In the genomic region with DNA sequence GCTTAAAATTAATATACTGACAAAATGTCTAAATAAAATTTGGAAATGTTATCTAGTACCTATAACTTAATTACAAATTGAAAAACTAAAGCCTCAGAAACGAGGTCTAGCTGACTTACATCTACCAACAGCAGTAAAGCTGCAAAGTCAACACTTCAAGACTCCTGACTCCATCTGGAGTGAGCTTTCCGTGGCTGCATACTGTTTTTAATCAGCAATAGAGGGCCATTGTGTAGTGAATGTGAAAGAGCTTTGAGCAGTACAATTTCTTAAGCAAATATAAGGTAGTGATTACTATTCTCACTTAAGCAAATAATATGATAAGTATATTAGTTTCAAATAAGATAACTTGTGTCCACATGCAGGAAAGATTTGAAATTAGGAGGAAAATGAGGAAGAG, we compare ENCODE assay signal across 20 cellular contexts. TPM values are rescaled to one million over a fixed set of nuclear protein-coding genes. Genes with fewer than 3 reads are reported as not detected.
DNase-seq lines count a peak whose midpoint lies in the region; ATAC-seq, FAIRE-seq and TF ChIP-seq lines count a peak whose summit lies in the region.
"Had no signal": no experiment of that assay in that cellular context is flagged by ENCODE, and none has a peak within 500 bp of the region (broad histone marks: within the 10 kb centered on the region; RNA-seq: fewer than 3 reads in every experiment).

No MANE protein-coding gene starts in this region.

- no peaks in the 10 kb centered on the region for H3K79me2 ChIP-seq in keratinocyte (ENCODE audit: control insufficient read depth, insufficient read depth, low read length)

- H3K4me3 ChIP-seq in keratinocyte (ENCODE audit: control insufficient read depth in 2 of 3, extremely low read depth in 1 of 3, insufficient read depth in 2 of 3, low read depth in 1 of 3, low read length in 3 of 3) = no peak overlapping the region
- H3K4me3 ChIP-seq: A549, GM12878 had no signal

- no peak for TF ChIP-seq CTCF in keratinocyte (optimal IDR thresholded peaks at IDR 0.05 in 1 of 3, IDR thresholded peaks at IDR 0.05 in 1 of 3, conservative IDR thresholded peaks at IDR 0.05 in 1 of 3; ENCODE audit: extremely low read depth in 1 of 3, insufficient read depth in 2 of 3, low read length in 3 of 3)

- H3K27me3 ChIP-seq in keratinocyte (ENCODE audit: control insufficient read depth, extremely low read depth, insufficient read depth, low read length) = no peaks in the 10 kb centered on the region

- H3K4me2 ChIP-seq in keratinocyte (ENCODE audit: control insufficient read depth, extremely low read depth, insufficient read depth, low read depth, low read length) = peak overlapping the region; percentile 1
- H3K4me2 ChIP-seq: A549, SK-N-SH had no signal

- H3K27ac ChIP-seq in keratinocyte (ENCODE audit: control insufficient read depth, insufficient read depth, low read length) = no peak overlapping the region
- H3K27ac ChIP-seq: A549, C4-2B, RWPE1 had no signal

- no peak overlapping the region for H3K9ac ChIP-seq in keratinocyte (ENCODE audit: control insufficient read depth, extremely low read depth, insufficient read depth, low read length)
- H3K9ac ChIP-seq: SK-N-SH had no signal

- peak; percentile 43 for DNase-seq in NCI-H748 (lab: John Stamatoyannopoulos, UW; ENCODE audit: unreplicated experiment)
- DNase-seq in NCI-H748 treated with DMSO at 0.1 percent for 48 hours (lab: John Stamatoyannopoulos, UW) = no peak
- DNase-seq in NCI-H1436 (lab: John Stamatoyannopoulos, UW) = peak; percentile 33
- peak; percentile 45 for DNase-seq in NCI-H69 (lab: John Stamatoyannopoulos, UW)
- DNase-seq in keratinocyte (ENCODE audit: low read depth, low spot score) = no peak
- no peak for DNase-seq in anterior cingulate cortex (lab: John Stamatoyannopoulos, UW)
- no peak for DNase-seq in Right ventricle myocardium inferior (ENCODE audit: missing footprints)
- DNase-seq in activated CD4-positive, alpha-beta T cell treated with anti-CD3 and anti-CD28 coated beads for 48 hours = no peak
- DNase-seq: H9, IMR-90, NCI-H1694, NCI-H2171 treated with DMSO at 0.1 percent for 48 hours, SK-N-SH, T-helper 17 cell had no signal

- H4K20me1 ChIP-seq in keratinocyte (ENCODE audit: control insufficient read depth, extremely low read depth, insufficient read depth, low read length) = no peaks in the 10 kb centered on the region

- H3K9me1 ChIP-seq in keratinocyte (ENCODE audit: control insufficient read depth, extremely low read depth, insufficient read depth, low read length) = no peaks in the 10 kb centered on the region

- no peaks in the 10 kb centered on the region for H3K9me3 ChIP-seq in keratinocyte (ENCODE audit: control insufficient read depth, low read depth, low read length)
- H3K9me3 ChIP-seq: A549, SK-N-SH had no signal

- peaks cover 0 to 2% of the 10 kb centered on the region in 2 experiments for H3K36me3 ChIP-seq in keratinocyte (ENCODE audit: control insufficient read depth in 2 of 2, extremely low read depth in 1 of 2, insufficient read depth in 2 of 2, low read length in 2 of 2)

- intact Hi-C loops in Right ventricle myocardium inferior (cut with DNase I) = no loop called here

- peaks cover 18% of the 10 kb centered on the region for H3K4me1 ChIP-seq in keratinocyte (ENCODE audit: control insufficient read depth, extremely low read depth, insufficient read depth, low read length)
- H3K4me1 ChIP-seq: A549 had no signal

- peak; percentile 43 for FAIRE-seq in keratinocyte (lab: Jason Lieb, UNC)
- FAIRE-seq: A549, GM12878 had no signal

- dilution Hi-C loops in keratinocyte (cut with MboI; ENCODE audit: extremely low pct_ligation_motif_present, low sequenced_read_pairs) = no loop called here

- no peak for ATAC-seq in Right ventricle myocardium inferior
- ATAC-seq: A549, GM12878, T-helper 17 cell had no signal

- peak overlapping the region; percentile 65 for H2AFZ ChIP-seq in keratinocyte (ENCODE audit: control insufficient read depth, low read length)

RNA-seq across cellular contexts. Expression of a gene that starts 6.3 kb away (rescaled TPM):
- 25.8 to 67.7 TPM (median 35.5 TPM) in 3 replicates for polyA plus RNA-seq in keratinocyte
- polyA plus RNA-seq in keratinocyte (2011; ENCODE audit: low read depth) = 16.1 TPM
- polyA plus RNA-seq in keratinocyte (2011; cell fraction: cytosol; rRNA removed) = 94.6 and 190 TPM in 2 replicates
- 44.7 and 49.8 TPM in 2 replicates for polyA plus RNA-seq in keratinocyte (2011; cell fraction: nucleus; rRNA removed)
- 21.2 and 113 TPM in 2 replicates for polyA plus RNA-seq in keratinocyte (2012; ENCODE audit: low replicate concordance)
- polyA minus RNA-seq in keratinocyte = 2.4 to 12.5 TPM (median 5.9 TPM) in 3 replicates
- polyA minus RNA-seq in keratinocyte (2011; cell fraction: cytosol; rRNA and poly(A)+ RNA removed) = 10.6 TPM
- 4.9 and 8.7 TPM in 2 replicates for polyA minus RNA-seq in keratinocyte (2011; cell fraction: nucleus; rRNA and poly(A)+ RNA removed)
- total RNA-seq in Right ventricle myocardium inferior = not detected
- total RNA-seq: GM12878, H9, IMR-90, LHCN-M2, OCI-LY7, T-helper 17 cell had no signal
- polyA plus RNA-seq: GM12878, IMR-90, SK-N-SH had no signal

RNA-seq across cellular contexts. Expression of a gene that starts 29.2 kb away (rescaled TPM):
- polyA plus RNA-seq in keratinocyte = not detected in 3 replicates
- not detected for polyA plus RNA-seq in keratinocyte (2011; ENCODE audit: low read depth)
- polyA plus RNA-seq in keratinocyte (2011; cell fraction: cytosol; rRNA removed) = not detected in 2 replicates
- polyA plus RNA-seq in keratinocyte (2011; cell fraction: nucleus; rRNA removed) = not detected in 2 replicates
- polyA plus RNA-seq in keratinocyte (2012; ENCODE audit: low replicate concordance) = not detected in 2 replicates
- not detected in 3 replicates for polyA minus RNA-seq in keratinocyte
- polyA minus RNA-seq in keratinocyte (2011; cell fraction: cytosol; rRNA and poly(A)+ RNA removed) = not detected
- polyA minus RNA-seq in keratinocyte (2011; cell fraction: nucleus; rRNA and poly(A)+ RNA removed) = not detected in 2 replicates
- total RNA-seq in Right ventricle myocardium inferior = not detected
- total RNA-seq: GM12878, H9, IMR-90, LHCN-M2, OCI-LY7, T-helper 17 cell had no signal
- polyA plus RNA-seq: IMR-90, SK-N-SH had no signal

RNA-seq across cellular contexts. Expression of a gene that starts 40.8 kb away (rescaled TPM):
- polyA plus RNA-seq in keratinocyte = not detected in 3 replicates
- not detected for polyA plus RNA-seq in keratinocyte (2011; ENCODE audit: low read depth)
- not detected in 2 replicates for polyA plus RNA-seq in keratinocyte (2011; cell fraction: cytosol; rRNA removed)
- not detected in 2 replicates for polyA plus RNA-seq in keratinocyte (2011; cell fraction: nucleus; rRNA removed)
- polyA plus RNA-seq in keratinocyte (2012; ENCODE audit: low replicate concordance) = not detected in 2 replicates
- polyA minus RNA-seq in keratinocyte = not detected in 3 replicates
- not detected for polyA minus RNA-seq in keratinocyte (2011; cell fraction: cytosol; rRNA and poly(A)+ RNA removed)
- not detected in 2 replicates for polyA minus RNA-seq in keratinocyte (2011; cell fraction: nucleus; rRNA and poly(A)+ RNA removed)
- not detected for total RNA-seq in Right ventricle myocardium inferior
- total RNA-seq: GM12878, H9, IMR-90, LHCN-M2, OCI-LY7, T-helper 17 cell had no signal
- polyA plus RNA-seq: A549, GM12878, IMR-90, SK-N-SH had no signal

RNA-seq across cellular contexts. Expression of a gene that starts 59.4 kb away (rescaled TPM):
- polyA plus RNA-seq in keratinocyte = not detected in 3 replicates
- not detected for polyA plus RNA-seq in keratinocyte (2011; ENCODE audit: low read depth)
- not detected in 2 replicates for polyA plus RNA-seq in keratinocyte (2011; cell fraction: cytosol; rRNA removed)
- not detected in 2 replicates for polyA plus RNA-seq in keratinocyte (2011; cell fraction: nucleus; rRNA removed)
- polyA plus RNA-seq in keratinocyte (2012; ENCODE audit: low replicate concordance) = not detected in 2 replicates
- not detected in 3 replicates for polyA minus RNA-seq in keratinocyte
- not detected for polyA minus RNA-seq in keratinocyte (2011; cell fraction: cytosol; rRNA and poly(A)+ RNA removed)
- polyA minus RNA-seq in keratinocyte (2011; cell fraction: nucleus; rRNA and poly(A)+ RNA removed) = not detected in 2 replicates
- total RNA-seq in Right ventricle myocardium inferior = not detected
- total RNA-seq: GM12878, H9, IMR-90, LHCN-M2, OCI-LY7, T-helper 17 cell had no signal
- polyA plus RNA-seq: IMR-90, SK-N-SH had no signal

Comparison
In these comparisons a context has a peak if more than half of its experiments do, and no peak if none do; other contexts are left out.
1. DNase-seq: peak in NCI-H748 (single experiment), NCI-H1436 (single experiment) and NCI-H69 (single experiment); none in NCI-H748 treated with DMSO at 0.1 percent for 48 hours (single experiment), keratinocyte (single experiment), anterior cingulate cortex (0 of 58), Right ventricle myocardium inferior (single experiment) and activated CD4-positive, alpha-beta T cell treated with anti-CD3 and anti-CD28 coated beads for 48 hours (single experiment).